Comparison of ENCODE assay signal across 1 cellular context in genomic region chr2:143128681-143129580, GRCh38.
TF ChIP-seq lines count a peak whose summit lies in the region.

ARHGAP15 (plus strand) TSS chr2:143129419.

TF ChIP-seq in WTC11, 78 proteins besides CTCF, POLR2A, EP300 and RAD21 (continued from another document):
- TF ChIP-seq MYBL2 (CRISPR knock-in tag; IDR thresholded peaks at IDR 0.05) (no peak), ZNF281 (CRISPR knock-in tag; IDR thresholded peaks at IDR 0.05) (no peak), CREM (CRISPR knock-in tag; IDR thresholded peaks at IDR 0.05) (no peak), FOXK1 (CRISPR knock-in tag; IDR thresholded peaks at IDR 0.05) (no peak), EMX1 (CRISPR knock-in tag; IDR thresholded peaks at IDR 0.05) (no peak), FOXP1 (CRISPR knock-in tag; IDR thresholded peaks at IDR 0.05; ENCODE audit: borderline replicate concordance) (no peak), PRRX2 (CRISPR knock-in tag; IDR thresholded peaks at IDR 0.05) (no peak), HMGA2 (CRISPR knock-in tag; IDR thresholded peaks at IDR 0.05) (no peak), ELF4 (CRISPR knock-in tag; IDR thresholded peaks at IDR 0.05; ENCODE audit: low read depth) (no peak), TP53 (CRISPR knock-in tag; IDR thresholded peaks at IDR 0.05) (no peak)
